In genomic region chr16:68297908-68298307, GRCh38 we compare ENCODE assay signal across 16 cellular contexts. TPM values are rescaled to one million over a fixed set of nuclear protein-coding genes. Genes with fewer than 3 reads are reported as not detected.
A peak's percentile ranks its signal among the peaks of the same experiment; 100 is the strongest.
DNase-seq lines count a peak whose midpoint lies in the region; ATAC-seq, FAIRE-seq and TF ChIP-seq lines count a peak whose summit lies in the region.
"Had no signal": no experiment of that assay in that cellular context is flagged by ENCODE, and none has a peak within 500 bp of the region (broad histone marks: within the 10 kb centered on the region; RNA-seq: fewer than 3 reads in every experiment).

No MANE protein-coding gene starts in this region.

- peaks cover 91% of the 10 kb centered on the region for H3K36me3 Mint-ChIP-seq in MCF 10A (ENCODE audit: insufficient read depth, unreplicated experiment)

- H3K27me3 Mint-ChIP-seq in MCF 10A (ENCODE audit: insufficient read depth, unreplicated experiment), result no peaks in the 10 kb centered on the region
- H3K27me3 Mint-ChIP-seq: activated B cell treated with CpG ODN at 0.5 μM for 24 hours; activated naive CD4-positive, alpha-beta T cell treated with anti-CD3 and anti-CD28 coated beads, Interleukin-2, amount 50 U/mL, for 24 hours had no signal

- BruUV-seq in MCF 10A (replicated peaks; lab: Mats Ljungman, UMichigan), result no TSS peak
- no TSS peak for BruUV-seq in mammary epithelial cell (replicated peaks; lab: Mats Ljungman, UMichigan)

- dilution Hi-C loops in mammary epithelial cell (cut with HindIII; ENCODE audit: low sequenced_read_pairs), result no loop called here

- H3K27me3 ChIP-seq in mammary epithelial cell (ENCODE audit: insufficient read depth, low read length) (no peaks in the 10 kb centered on the region), small intestine (ENCODE audit: control insufficient read depth in 2 of 2, insufficient read depth in 2 of 2, low read length in 2 of 2) (no peaks in the 10 kb centered on the region)

- peaks cover 4% of the 10 kb centered on the region for H3K79me2 ChIP-seq in mammary epithelial cell (ENCODE audit: insufficient read depth, low read length)

- H2AFZ ChIP-seq in mammary epithelial cell (ENCODE audit: low read depth, low read length), result no peak overlapping the region

- no peak for ATAC-seq in GM18502 (IDR thresholded peaks at IDR 0.05; ENCODE audit: poor library complexity, unreplicated experiment)

- H3K36me3 ChIP-seq in mammary epithelial cell (ENCODE audit: insufficient read depth, low read length) (peaks cover 15% of the 10 kb centered on the region), small intestine (ENCODE audit: control insufficient read depth in 2 of 2, insufficient read depth in 2 of 2, low read length in 2 of 2) (peaks cover 12 to 34% of the 10 kb centered on the region in 2 donors)

- H3K9me3 ChIP-seq in mammary epithelial cell (replicated peaks; ENCODE audit: insufficient read depth, low read length), result no peaks in the 10 kb centered on the region
- no peaks in the 10 kb centered on the region for H3K9me3 ChIP-seq in small intestine (ENCODE audit: control insufficient read depth, low read depth)

- CTCF ChIA-PET in MCF 10A (lab: Yijun Ruan, JAX), result interaction anchor here (0.7 to 3.8 kb wide), 3 partner anchors 9 to 36 kb away, joined by 4 to 67 read pairs (median 5); partner anchors contain the start of gene SLC7A6
- CTCF ChIA-PET in mammary epithelial cell (lab: Charles Lee; ENCODE audit: low non-redundant PET), result interaction anchor here (0.6 kb wide), 1 partner anchor 13 kb away, joined by 3 read pairs; the partner anchor contains the start of genes PRMT7 and SLC7A6OS

- peaks cover 4% of the 10 kb centered on the region for H3K4me1 Mint-ChIP-seq in MCF 10A (ENCODE audit: insufficient read depth, unreplicated experiment)
- H3K4me1 Mint-ChIP-seq: activated B cell treated with CpG ODN at 0.5 μM for 24 hours had no signal

- H3K4me3 Mint-ChIP-seq in MCF 10A (ENCODE audit: unreplicated experiment), result no peak overlapping the region
- H3K4me3 Mint-ChIP-seq: activated B cell treated with CpG ODN at 0.5 μM for 24 hours; activated naive CD4-positive, alpha-beta T cell treated with anti-CD3 and anti-CD28 coated beads, Interleukin-2, amount 50 U/mL, for 24 hours; CD14-positive monocyte had no signal

- no peak overlapping the region for H3K27ac ChIP-seq in mammary epithelial cell (ENCODE audit: insufficient read depth, low read depth, low read length)
- H3K27ac ChIP-seq in small intestine (ENCODE audit: low read depth in 1 of 2, low read length in 1 of 2), result no peak overlapping the region
- H3K27ac ChIP-seq: KMS-11 had no signal

- in situ Hi-C loops in mammary epithelial cell (cut with MboI; ENCODE audit: low sequenced_read_pairs in 2 of 2), result no loop called here

- no peaks in the 10 kb centered on the region for H3K9me3 Mint-ChIP-seq in MCF 10A (ENCODE audit: unreplicated experiment)
- H3K9me3 Mint-ChIP-seq: activated B cell treated with CpG ODN at 0.5 μM for 24 hours; activated naive CD4-positive, alpha-beta T cell treated with anti-CD3 and anti-CD28 coated beads, Interleukin-2, amount 50 U/mL, for 24 hours; CD14-positive monocyte had no signal

- DNase-seq in MCF 10A (ENCODE audit: unreplicated experiment) (peak; percentile 59), mammary epithelial cell (no peak), M059J (ENCODE audit: low read depth) (peak; percentile 13), dermis blood vessel endothelial cell (peak; percentile 46), small intestine (peak; percentile 39), foreskin melanocyte (no peak)
- DNase-seq in activated CD4-positive, CD25-positive, alpha-beta regulatory T cell (lab: John Stamatoyannopoulos, UW), result no peak
- DNase-seq: activated B cell treated with CpG ODN at 0.5 μM for 24 hours; effector CD8-positive, alpha-beta T cell; H7; retina; SHP77 treated with DMSO at 0.1 percent for 48 hours had no signal

- peaks cover 25% of the 10 kb centered on the region for H3K4me1 ChIP-seq in mammary epithelial cell (ENCODE audit: insufficient read depth, low read length)
- H3K4me1 ChIP-seq in small intestine (ENCODE audit: control insufficient read depth in 2 of 2, insufficient read depth in 1 of 2, low read depth in 1 of 2, low read length in 1 of 2), result no peaks in the 10 kb centered on the region

- 66% methylated on average over 3 of the region's 3 CpGs for WGBS in mammary epithelial cell (ENCODE audit: low coverage, missing lambda C conversion rate)
- WGBS in small intestine, 3 donors, result 46 to 68% (median 60%) methylated on average over 3 of the region's 3 CpGs

- POLR2A ChIA-PET in MCF 10A (lab: Yijun Ruan, JAX), result interaction anchor here (0.6 to 8.2 kb wide), 7 partner anchors 9 to 61 kb away, joined by 3 to 92 read pairs (median 18); partner anchors contain the start of genes ESRP2, PRMT7, SLC7A6 and SLC7A6OS

- H3K27ac Mint-ChIP-seq in MCF 10A (ENCODE audit: low read depth, unreplicated experiment), result no peak overlapping the region
- H3K27ac Mint-ChIP-seq: activated B cell treated with CpG ODN at 0.5 μM for 24 hours had no signal

- H3K4me3 ChIP-seq in mammary epithelial cell (replicated peaks in 1 of 3; ENCODE audit: insufficient read depth in 1 of 3, low read depth in 2 of 3, low read length in 3 of 3) (no peak overlapping the region), small intestine (ENCODE audit: low read depth in 1 of 2, low read length in 2 of 2) (no peak overlapping the region)

- TF ChIP-seq CTCF in MCF 10A (IDR thresholded peaks at IDR 0.05; ENCODE audit: unreplicated experiment), result no peak
- no peak for TF ChIP-seq CTCF in mammary epithelial cell (conservative IDR thresholded peaks at IDR 0.05 in 1 of 2, IDR thresholded peaks at IDR 0.05 in 1 of 2; ENCODE audit: extremely low read depth in 1 of 2, insufficient read depth in 1 of 2, low read depth in 1 of 2, low read length in 2 of 2)

- no peak for FAIRE-seq in small intestine (lab: Jason Lieb, UNC)

- no peak overlapping the region for H3K9ac ChIP-seq in mammary epithelial cell (ENCODE audit: insufficient read depth, low read length)
- H3K9ac ChIP-seq: KMS-11 had no signal

- no peaks in the 10 kb centered on the region for H4K20me1 ChIP-seq in mammary epithelial cell (ENCODE audit: insufficient read depth, low read length)

- no peak overlapping the region for H3K4me2 ChIP-seq in mammary epithelial cell (ENCODE audit: insufficient read depth, low read depth, low read length)
- H3K4me2 ChIP-seq: KMS-11 had no signal

- intact Hi-C loops in MCF 10A (cut with micrococcal nuclease) (no loop called here), mammary epithelial cell (cut with micrococcal nuclease) (no loop called here)

RNA-seq across cellular contexts. Expression of gene SLC7A6OS, which starts 12.8 kb away (rescaled TPM):
- 19.4 and 20.4 TPM in 2 replicates for total RNA-seq in MCF 10A (2022)
- total RNA-seq in mammary epithelial cell, result 10 to 100 TPM; 11.5 to 15.6 TPM
- polyA plus RNA-seq in mammary epithelial cell, result 6.5 TPM
- polyA minus RNA-seq in mammary epithelial cell, result 3.9 TPM
- total RNA-seq in M059J (2014; rRNA removed; shearing (Covaris generic)), result 11.5 and 13.2 TPM in 2 replicates
- 13.3 and 15.5 TPM in 2 replicates for total RNA-seq in dermis blood vessel endothelial cell
- 1 to 10 TPM; 3.8 to 6.6 (median 5.1) TPM for polyA plus RNA-seq in small intestine

RNA-seq across cellular contexts. Expression of gene PRMT7, which starts 12.9 kb away (rescaled TPM):
- total RNA-seq in MCF 10A (2022), result 28.0 and 33.2 TPM in 2 replicates
- total RNA-seq in mammary epithelial cell, result 10 to 100 TPM; 31.9 to 38.3 TPM
- polyA plus RNA-seq in mammary epithelial cell, result 35.5 TPM
- polyA minus RNA-seq in mammary epithelial cell, result 14.6 TPM
- 34.4 and 44.2 TPM in 2 replicates for total RNA-seq in M059J (2014; rRNA removed; shearing (Covaris generic))
- total RNA-seq in dermis blood vessel endothelial cell, result 50.0 and 54.4 TPM in 2 replicates
- 10 to 100 TPM; 13.6 to 26.7 (median 13.8) TPM for polyA plus RNA-seq in small intestine

RNA-seq across cellular contexts. Expression of gene SLC7A6, which starts 33.6 kb away (rescaled TPM):
- total RNA-seq in MCF 10A (2022), result 45.3 and 61.0 TPM in 2 replicates
- total RNA-seq in mammary epithelial cell, result 10 to 100 TPM; 27.0 to 37.1 TPM
- 19.3 TPM for polyA plus RNA-seq in mammary epithelial cell
- 35.1 TPM for polyA minus RNA-seq in mammary epithelial cell
- 12.1 and 26.1 TPM in 2 replicates for total RNA-seq in M059J (2014; rRNA removed; shearing (Covaris generic))
- total RNA-seq in dermis blood vessel endothelial cell, result 17.4 and 31.1 TPM in 2 replicates
- polyA plus RNA-seq in small intestine, result 1 to 10 TPM; 2.0 to 8.5 (median 4.9) TPM

RNA-seq across cellular contexts. Expression of gene PLA2G15, which starts 52.7 kb away (rescaled TPM):
- total RNA-seq in MCF 10A (2022), result 4.6 and 6.4 TPM in 2 replicates
- 10 to 100 TPM; 12.4 to 19.8 TPM for total RNA-seq in mammary epithelial cell
- polyA plus RNA-seq in mammary epithelial cell, result 15.6 TPM
- polyA minus RNA-seq in mammary epithelial cell, result 14.3 TPM
- 26.2 and 36.6 TPM in 2 replicates for total RNA-seq in M059J (2014; rRNA removed; shearing (Covaris generic))
- 28.6 and 38.9 TPM in 2 replicates for total RNA-seq in dermis blood vessel endothelial cell
- 1 to 10 TPM; 5.4 to 7.4 (median 5.7) TPM for polyA plus RNA-seq in small intestine

Comparison
In these comparisons a context has a peak if more than half of its experiments do, and no peak if none do; other contexts are left out.
1. DNase-seq: peak in MCF 10A (single experiment), M059J (single experiment), dermis blood vessel endothelial cell (single experiment) and small intestine (single experiment); none in mammary epithelial cell (single experiment), activated CD4-positive, CD25-positive, alpha-beta regulatory T cell (0 of 4) and foreskin melanocyte (single experiment).